9 cellular contexts compared by ENCODE assay signal in genomic region chr6:159098636-159099106, GRCh38. TPM values are rescaled to one million over a fixed set of nuclear protein-coding genes. Genes with fewer than 3 reads are reported as not detected.
DNase-seq lines count a peak whose midpoint lies in the region; ATAC-seq and TF ChIP-seq lines count a peak whose summit lies in the region.
"Had no signal": no experiment of that assay in that cellular context is flagged by ENCODE, and none has a peak within 500 bp of the region (broad histone marks: within the 10 kb centered on the region; RNA-seq: fewer than 3 reads in every experiment).

No MANE protein-coding gene starts in this region.

- no peaks in the 10 kb centered on the region for H3K36me3 ChIP-seq in thyroid gland

- intact Hi-C loops in thyroid gland (cut with DNase I): no loop called here

- DNase-seq in NCI-H2171 treated with DMSO at 0.1 percent for 48 hours (lab: John Stamatoyannopoulos, UW): peak; percentile 44
- DNase-seq in NCI-H2171 (lab: John Stamatoyannopoulos, UW): no peak
- DNase-seq in activated T-cell treated with anti-CD3 and anti-CD28 coated beads, Interleukin-2, amount 50 U/mL, for 24 hours: peak; percentile 75
- peak; percentile 73 for DNase-seq in mesenteric fat pad (ENCODE audit: low spot score)
- DNase-seq in thyroid gland: peak; percentile 71 to 73
- no peak for DNase-seq in WTC11 (ENCODE audit: low spot score)
- no peak for DNase-seq in OCI-M1 (lab: John Stamatoyannopoulos, UW)
- DNase-seq in GM03348 (ENCODE audit: low spot score): no peak

- H3K4me1 Mint-ChIP-seq in activated T-cell treated with anti-CD3 and anti-CD28 coated beads, Interleukin-2, amount 50 U/mL, for 24 hours (ENCODE audit: low read depth): peaks cover 93% of the 10 kb centered on the region
- H3K4me1 Mint-ChIP-seq in WTC11: peaks cover 4% of the 10 kb centered on the region

- ATAC-seq in WTC11: no peak

- H3K9me3 ChIP-seq in thyroid gland: no peaks in the 10 kb centered on the region

- no peak overlapping the region for H3K4me3 ChIP-seq in thyroid gland (replicated peaks in 1 of 3)

- CTCF ChIA-PET in WTC11 (lab: Charles Lee): interaction anchor here (1.1 to 1.3 kb wide), 2 partner anchors 36 to 90 kb away, joined by 3 to 4 read pairs; no protein-coding TSS in a partner anchor

- H3K27me3 Mint-ChIP-seq in activated T-cell treated with anti-CD3 and anti-CD28 coated beads, Interleukin-2, amount 50 U/mL, for 24 hours: no peaks in the 10 kb centered on the region
- no peaks in the 10 kb centered on the region for H3K27me3 Mint-ChIP-seq in WTC11 (ENCODE audit: low read depth)

- POLR2A ChIA-PET in WTC11 (lab: Charles Lee): no interaction called here

- TF ChIP-seq CTCF in thyroid gland (IDR thresholded peaks at IDR 0.05) (no peak), WTC11 (IDR thresholded peaks at IDR 0.05) (no peak)

- H3K36me3 Mint-ChIP-seq in activated T-cell treated with anti-CD3 and anti-CD28 coated beads, Interleukin-2, amount 50 U/mL, for 24 hours (ENCODE audit: low read depth): no peaks in the 10 kb centered on the region
- H3K36me3 Mint-ChIP-seq in WTC11: no peaks in the 10 kb centered on the region

- 30 to 36% methylated on average over 14 of the region's 14 CpGs for WGBS in thyroid gland, 2 donors

- H3K9me3 Mint-ChIP-seq in activated T-cell treated with anti-CD3 and anti-CD28 coated beads, Interleukin-2, amount 50 U/mL, for 24 hours: no peaks in the 10 kb centered on the region
- H3K9me3 Mint-ChIP-seq in WTC11: no peaks in the 10 kb centered on the region

- H3K4me1 ChIP-seq in thyroid gland: peaks cover 23 to 30% of the 10 kb centered on the region in 2 donors

- TF ChIP-seq POLR2A in thyroid gland (IDR thresholded peaks at IDR 0.05): peak in 1 of 2 donors; percentile 26

- no peaks in the 10 kb centered on the region for H3K27me3 ChIP-seq in thyroid gland

- peak overlapping the region; percentile 95 for H3K27ac Mint-ChIP-seq in activated T-cell treated with anti-CD3 and anti-CD28 coated beads, Interleukin-2, amount 50 U/mL, for 24 hours
- H3K27ac Mint-ChIP-seq in WTC11: no peak overlapping the region

- peak overlapping the region; percentile 58 to 78 (median 65) for H3K27ac ChIP-seq in thyroid gland

- H3K4me3 Mint-ChIP-seq in activated T-cell treated with anti-CD3 and anti-CD28 coated beads, Interleukin-2, amount 50 U/mL, for 24 hours: peak overlapping the region; percentile 66
- no peak overlapping the region for H3K4me3 Mint-ChIP-seq in WTC11

TF ChIP-seq in WTC11, 78 proteins besides CTCF, POLR2A, EP300 and RAD21:
- no peak for TF ChIP-seq JAZF1 (CRISPR knock-in tag; IDR thresholded peaks at IDR 0.05)
- TF ChIP-seq NFATC4 (CRISPR knock-in tag; IDR thresholded peaks at IDR 0.05): no peak
- TF ChIP-seq AFF4 (CRISPR knock-in tag; IDR thresholded peaks at IDR 0.05; ENCODE audit: borderline replicate concordance): no peak
- TF ChIP-seq NR2C2 (CRISPR knock-in tag; IDR thresholded peaks at IDR 0.05): no peak
- no peak for TF ChIP-seq FOXP4 (CRISPR knock-in tag; IDR thresholded peaks at IDR 0.05)
- no peak for TF ChIP-seq CDX4 (CRISPR knock-in tag; IDR thresholded peaks at IDR 0.05; ENCODE audit: borderline replicate concordance)
- TF ChIP-seq NFE2L1 (CRISPR knock-in tag; IDR thresholded peaks at IDR 0.05): no peak
- TF ChIP-seq ZNF281 (CRISPR knock-in tag; IDR thresholded peaks at IDR 0.05): no peak
- no peak for TF ChIP-seq ZNF396 (CRISPR knock-in tag; IDR thresholded peaks at IDR 0.05; ENCODE audit: borderline replicate concordance)

RNA-seq across cellular contexts. Expression of gene TAGAP, which starts 53.9 kb away (rescaled TPM):
- total RNA-seq in mesenteric fat pad (5.7 TPM), thyroid gland (1 to 10 TPM; 1.1 to 3.7 (median 1.7) TPM), WTC11 (2021) (0.22 to 0.27 TPM (median 0.27 TPM) in 3 replicates)
- total RNA-seq: A172 had no signal

Comparison
In these comparisons a context has a peak if more than half of its experiments do, and no peak if none do; other contexts are left out.
1. DNase-seq: peak in NCI-H2171 treated with DMSO at 0.1 percent for 48 hours (single experiment), activated T-cell treated with anti-CD3 and anti-CD28 coated beads, Interleukin-2, amount 50 U/mL, for 24 hours (single experiment), mesenteric fat pad (single experiment) and thyroid gland (2 of 2); none in NCI-H2171 (single experiment), WTC11 (single experiment), OCI-M1 (single experiment) and GM03348 (single experiment).